23 cellular contexts compared by ENCODE assay signal in the genomic region with DNA sequence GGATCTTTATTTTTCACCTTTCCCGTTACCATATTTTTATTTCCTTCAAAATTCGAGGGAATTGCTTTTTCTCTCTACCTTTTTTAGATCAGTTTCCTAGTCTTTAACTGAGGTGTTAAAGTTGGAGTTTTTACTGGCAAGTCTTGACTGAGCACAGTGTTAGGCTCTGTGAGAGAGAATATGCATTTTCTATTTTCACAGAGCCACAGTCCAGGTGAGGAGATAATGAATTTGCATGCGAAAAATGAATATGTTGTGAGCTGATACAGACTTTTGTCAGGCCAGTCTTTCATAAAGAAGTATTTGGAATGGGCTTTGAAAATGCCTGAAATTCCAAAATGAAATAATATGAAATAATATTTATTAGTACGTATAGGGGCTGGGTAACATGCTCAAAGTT. TPM values are rescaled to one million over a fixed set of nuclear protein-coding genes. Genes with fewer than 3 reads are reported as not detected.
DNase-seq lines count a peak whose midpoint lies in the region; ATAC-seq and TF ChIP-seq lines count a peak whose summit lies in the region.
"Had no signal": no experiment of that assay in that cellular context is flagged by ENCODE, and none has a peak within 500 bp of the region (broad histone marks: within the 10 kb centered on the region; RNA-seq: fewer than 3 reads in every experiment).

No MANE protein-coding gene starts in this region.

- H3K79me2 ChIP-seq in Karpas-422 (ENCODE audit: low read length), result peaks cover 48% of the 10 kb centered on the region
- H3K79me2 ChIP-seq in OCI-LY7 (ENCODE audit: insufficient read depth, low read depth, low read length), result peaks cover 61% of the 10 kb centered on the region; the same call in 1 of the 2 replicates

- peaks cover 0 to 40% (median 24%) of the 10 kb centered on the region in 11 experiments; a peak in 19 of 22 replicates for H3K9me3 ChIP-seq in BLaER1 treated with 17β-estradiol and CSF1 and Interleukin-3, amounts not matched to agents 10 nM and 100 nM (replicated peaks in 1 of 11)
- H3K9me3 ChIP-seq in Karpas-422 (ENCODE audit: low read length) (no peaks in the 10 kb centered on the region), OCI-LY7 (ENCODE audit: low read length) (peaks cover 12% of the 10 kb centered on the region; the same call in 1 of the 2 replicates), SJCRH30 (replicated peaks) (no peaks in the 10 kb centered on the region)
- H3K9me3 ChIP-seq: BE2C had no signal

- H3K27ac ChIP-seq in BLaER1 treated with 17β-estradiol and CSF1 and Interleukin-3, amounts not matched to agents 10 nM and 100 nM, result peak overlapping the region in 8 of 11 experiments; percentile 31 to 77 (median 70); a peak in 15 of 22 replicates
- H3K27ac ChIP-seq in Karpas-422 (ENCODE audit: low read length) (peak overlapping the region; percentile 98), OCI-LY7 (ENCODE audit: low read depth, low read length, poor library complexity, severe bottlenecking) (peak overlapping the region; percentile 98), SJCRH30 (no peak overlapping the region)
- H3K27ac ChIP-seq: RWPE1 had no signal

- intact Hi-C loops in OCI-LY7 (cut with micrococcal nuclease; ENCODE audit: unreplicated experiment), result loop anchor here (1.0 to 5.0 kb wide), 3 partner anchors 32 to 1350 kb away; a partner anchor contains a TSS

- TF ChIP-seq CTCF in OCI-LY7 (conservative IDR thresholded peaks at IDR 0.05; ENCODE audit: low read length) (no peak), nephron progenitor cell (IDR thresholded peaks at IDR 0.05) (no peak)

- H3K36me3 ChIP-seq in BLaER1 treated with 17β-estradiol and CSF1 and Interleukin-3, amounts not matched to agents 10 nM and 100 nM, result no peaks in the 10 kb centered on the region; a peak in 1 of 22 replicates
- H3K36me3 ChIP-seq in Karpas-422 (ENCODE audit: insufficient read depth, low read length) (peaks cover 16% of the 10 kb centered on the region; the same call in 1 of the 2 replicates), OCI-LY7 (ENCODE audit: insufficient read depth, low read length) (peaks cover 46% of the 10 kb centered on the region), SJCRH30 (no peaks in the 10 kb centered on the region)
- H3K36me3 ChIP-seq: BE2C had no signal

- CTCF ChIA-PET in OCI-LY7 (lab: Charles Lee; ENCODE audit: unreplicated experiment), result no interaction called here

- H2AFZ ChIP-seq in Karpas-422 (ENCODE audit: low read length), result no peak overlapping the region
- no peak overlapping the region; the same call in 1 of the 2 replicates for H2AFZ ChIP-seq in OCI-LY7 (ENCODE audit: low read length)

- H3K4me3 ChIP-seq in BLaER1 treated with 17β-estradiol and CSF1 and Interleukin-3, amounts not matched to agents 10 nM and 100 nM, result peak overlapping the region in 1 of 10 experiments; percentile 47; a peak in 1 of 20 replicates
- H3K4me3 ChIP-seq in Karpas-422 (ENCODE audit: low read length) (peak overlapping the region; percentile 65), OCI-LY7 (ENCODE audit: low read depth, low read length, poor library complexity, severe bottlenecking) (peak overlapping the region; percentile 63), SJCRH30 (no peak overlapping the region)

- ATAC-seq in stimulated activated naive CD8-positive, alpha-beta T cell treated with anti-CD3 and anti-CD28 coated beads, Interleukin-15, Interleukin-2, amounts not matched to agents 100 U/mL and 50 U/mL, for 24 hours, result no peak
- ATAC-seq: SK-N-SH treated with all-trans-retinoic acid at 6 μM for 48 hours, T-cell had no signal

- H3K4me2 ChIP-seq in BLaER1 treated with 17β-estradiol and CSF1 and Interleukin-3, amounts not matched to agents 10 nM and 100 nM, result peak overlapping the region; percentile 45 to 87 (median 72); a peak in 20 of 22 replicates
- H3K4me2 ChIP-seq in Karpas-422 (ENCODE audit: low read depth, low read length, poor library complexity, severe bottlenecking), result peak overlapping the region; percentile 81
- peak overlapping the region; percentile 89 for H3K4me2 ChIP-seq in OCI-LY7 (ENCODE audit: low read length)

- H3K9me3 Mint-ChIP-seq in nephron progenitor cell, result peaks cover 3% of the 10 kb centered on the region
- H3K9me3 Mint-ChIP-seq: CD4-positive, alpha-beta T cell; H9; HFFc6; T-helper 2 cell treated with Interferon-gamma antibody and Interleukin-4, amounts not matched to agents 5 μg/mL and 100 μg/mL, for 36 hours had no signal

- POLR2A ChIA-PET in OCI-LY7 (lab: Charles Lee), result interaction anchor here (1.1 to 3.3 kb wide), 6 partner anchors 8 to 137 kb away, joined by 3 to 18 read pairs (median 8); a partner anchor contains a TSS

- peaks cover 41% of the 10 kb centered on the region for H3K4me1 Mint-ChIP-seq in nephron progenitor cell
- H3K4me1 Mint-ChIP-seq: H9 had no signal

- BruUV-seq in OCI-LY7 (replicated peaks; lab: Mats Ljungman, UMichigan), result no TSS peak

- H3K27ac Mint-ChIP-seq in nephron progenitor cell, result peak overlapping the region; percentile 80
- H3K27ac Mint-ChIP-seq: CD4-positive, alpha-beta T cell; H9; HFFc6; T-cell; T-helper 2 cell treated with Interferon-gamma antibody and Interleukin-4, amounts not matched to agents 5 μg/mL and 100 μg/mL, for 36 hours had no signal

- peak overlapping the region in 5 of 11 experiments; percentile 5 to 65 (median 39); a peak in 5 of 22 replicates for H3K9ac ChIP-seq in BLaER1 treated with 17β-estradiol and CSF1 and Interleukin-3, amounts not matched to agents 10 nM and 100 nM
- H3K9ac ChIP-seq in Karpas-422 (ENCODE audit: low read length), result peak overlapping the region; percentile 76

- H3K4me1 ChIP-seq in BLaER1 treated with 17β-estradiol and CSF1 and Interleukin-3, amounts not matched to agents 10 nM and 100 nM, result peaks cover 14 to 88% (median 60%) of the 10 kb centered on the region in 10 experiments
- H3K4me1 ChIP-seq in Karpas-422 (ENCODE audit: low read length) (peaks cover 90% of the 10 kb centered on the region), OCI-LY7 (ENCODE audit: insufficient read depth, low read length, poor library complexity, severe bottlenecking) (peaks cover 96% of the 10 kb centered on the region), SJCRH30 (no peaks in the 10 kb centered on the region)
- H3K4me1 ChIP-seq: BE2C had no signal

- H3K36me3 Mint-ChIP-seq in nephron progenitor cell (ENCODE audit: low read depth), result peaks cover 31% of the 10 kb centered on the region
- H3K36me3 Mint-ChIP-seq: T-cell had no signal

- DNase-seq in Karpas-422 (peak; percentile 79), OCI-LY7 (ENCODE audit: low spot score) (peak; percentile 50), nephron progenitor cell (no peak), SJCRH30 (no peak)
- no peak for DNase-seq in stimulated activated naive CD8-positive, alpha-beta T cell treated with anti-CD3 and anti-CD28 coated beads, Interleukin-15, Interleukin-2, amounts not matched to agents 100 U/mL and 50 U/mL, for 24 hours
- DNase-seq in activated naive CD4-positive, alpha-beta T cell treated with Interleukin-2 at 50 U/mL for 16 hours, result no peak
- DNase-seq: BE2C; CD4-positive, alpha-beta T cell; COR-L47; DMS79 treated with DMSO at 0.1 percent for 48 hours; H9; HFFc6; NCI-H1105 treated with DMSO at 0.1 percent for 48 hours; NCI-H2029 treated with DMSO at 0.1 percent for 48 hours; NCI-H2171; NCI-H345; NCI-H524 treated with DMSO at 0.1 percent for 48 hours; SHP77 treated with DMSO at 0.1 percent for 48 hours; T-cell had no signal

- H3K9me2 ChIP-seq in Karpas-422 (replicated peaks; ENCODE audit: insufficient read depth, low read length) (no peaks in the 10 kb centered on the region), OCI-LY7 (ENCODE audit: insufficient read depth, low read length) (no peaks in the 10 kb centered on the region)

- no peak overlapping the region for H3K4me3 Mint-ChIP-seq in nephron progenitor cell
- H3K4me3 Mint-ChIP-seq: CD4-positive, alpha-beta T cell; H9; HFFc6; T-cell; T-helper 2 cell treated with Interferon-gamma antibody and Interleukin-4, amounts not matched to agents 5 μg/mL and 100 μg/mL, for 36 hours had no signal

- no peaks in the 10 kb centered on the region for H3K27me3 Mint-ChIP-seq in nephron progenitor cell (ENCODE audit: low read depth, poor library complexity)
- H3K27me3 Mint-ChIP-seq: CD4-positive, alpha-beta T cell had no signal

- H4K20me1 ChIP-seq in BLaER1 treated with 17β-estradiol and CSF1 and Interleukin-3, amounts not matched to agents 10 nM and 100 nM, result no peaks in the 10 kb centered on the region
- no peaks in the 10 kb centered on the region for H4K20me1 ChIP-seq in Karpas-422 (ENCODE audit: insufficient read depth, low read depth, low read length)
- no peaks in the 10 kb centered on the region for H4K20me1 ChIP-seq in OCI-LY7 (ENCODE audit: insufficient read depth, low read length)

- no peaks in the 10 kb centered on the region for H3K27me3 ChIP-seq in BLaER1 treated with 17β-estradiol and CSF1 and Interleukin-3, amounts not matched to agents 10 nM and 100 nM
- H3K27me3 ChIP-seq in Karpas-422 (ENCODE audit: low read length) (no peaks in the 10 kb centered on the region), SJCRH30 (no peaks in the 10 kb centered on the region)
- H3K27me3 ChIP-seq: BE2C had no signal

RNA-seq across cellular contexts. Expression of a gene that starts 31.9 kb away (rescaled TPM):
- total RNA-seq in Karpas-422 (2014; rRNA removed; shearing (Covaris generic); ENCODE audit: low replicate concordance), result 174 and 196 TPM in 2 replicates
- 118 TPM in 2 replicates for total RNA-seq in OCI-LY7 (2014; rRNA removed; shearing (Covaris generic))
- 84.4 and 117 TPM in 2 replicates for total RNA-seq in OCI-LY7 (2022)
- 71.1 and 71.5 TPM in 2 replicates for total RNA-seq in SJCRH30 (2014; rRNA removed; shearing (Covaris generic))

Comparison
In these comparisons a context has a peak if more than half of its experiments do, and no peak if none do; other contexts are left out.
1. DNase-seq: peak in Karpas-422 (single experiment) and OCI-LY7 (single experiment); none in nephron progenitor cell (single experiment), stimulated activated naive CD8-positive, alpha-beta T cell treated with anti-CD3 and anti-CD28 coated beads, Interleukin-15, Interleukin-2, amounts not matched to agents 100 U/mL and 50 U/mL, for 24 hours (single experiment), activated naive CD4-positive, alpha-beta T cell treated with Interleukin-2 at 50 U/mL for 16 hours (single experiment) and SJCRH30 (0 of 2).
2. Peak in every context shown above with its lines, with median percentiles within 50 percentile points of each other: H3K4me2 ChIP-seq.